ENCODE assay signal across 21 cellular contexts in genomic region chr12:95637010-95637409, GRCh38.
"Had no signal": no experiment of that assay in that cellular context is flagged by ENCODE, and none has a peak within 500 bp of the region (broad histone marks: within the 10 kb centered on the region; RNA-seq: fewer than 3 reads in every experiment).

No MANE protein-coding gene starts in this region.

- H3K4me1 Mint-ChIP-seq: activated CD8-positive, alpha-beta memory T cell treated with anti-CD3 and anti-CD28 coated beads, Interleukin-2, amount 10 ng/mL, durations not matched to agents 7 days and 5 days; memory B cell; natural killer cell; T-cell had no signal

- H3K27me3 ChIP-seq: adrenal gland, spleen, upper lobe of right lung had no signal

- H3K36me3 ChIP-seq: adrenal gland, left ventricle myocardium inferior, neutrophil, spleen, thoracic aorta, upper lobe of right lung had no signal

- H3K4me3 Mint-ChIP-seq: activated CD8-positive, alpha-beta memory T cell treated with anti-CD3 and anti-CD28 coated beads, Interleukin-2, amount 10 ng/mL, durations not matched to agents 7 days and 5 days; memory B cell; natural killer cell; stimulated activated naive CD8-positive, alpha-beta T cell treated with anti-CD3 and anti-CD28 coated beads, Interleukin-15, Interleukin-2, amounts not matched to agents 100 ng/mL and 50 ng/mL, for 24 hours; T-cell had no signal

- H3K4me1 ChIP-seq: spleen had no signal

- H3K9me3 ChIP-seq: adrenal gland, left ventricle myocardium inferior, neutrophil, thoracic aorta, upper lobe of right lung had no signal

- DNase-seq: activated CD4-positive, alpha-beta T cell treated with anti-CD3 and anti-CD28 coated beads, Interleukin-2, amount 50 U/mL, for 4 hours; activated CD4-positive, CD25-positive, alpha-beta regulatory T cell treated with anti-CD3 and anti-CD28 coated beads, Interleukin-2, amount 50 U/mL, for 72 hours; activated CD8-positive, alpha-beta memory T cell treated with anti-CD3 and anti-CD28 coated beads, Interleukin-2, amount 10 ng/mL, durations not matched to agents 7 days and 5 days; activated naive CD4-positive, alpha-beta T cell treated with anti-CD3 and anti-CD28 coated beads, Interleukin-2, amount 50 U/mL, for 16 hours; activated T-cell treated with anti-CD3 and anti-CD28 coated beads, Interleukin-2, amount 50 U/mL, for 1 hour; adrenal gland; central memory CD4-positive, alpha-beta T cell; foreskin melanocyte; left ventricle myocardium inferior; natural killer cell; right cardiac atrium; spleen; T-cell; T1000; upper lobe of right lung had no signal

- ATAC-seq: activated CD8-positive, alpha-beta memory T cell treated with anti-CD3 and anti-CD28 coated beads, Interleukin-2, amount 10 ng/mL, durations not matched to agents 7 days and 5 days; natural killer cell; right cardiac atrium; T-cell; upper lobe of right lung had no signal

- H3K4me3 ChIP-seq: adrenal gland, coronary artery, left ventricle myocardium inferior, spleen, thoracic aorta, upper lobe of right lung had no signal

- H3K27me3 Mint-ChIP-seq: activated CD8-positive, alpha-beta memory T cell treated with anti-CD3 and anti-CD28 coated beads, Interleukin-2, amount 10 ng/mL, durations not matched to agents 7 days and 5 days; progenitor cell of endocrine pancreas; stimulated activated naive CD8-positive, alpha-beta T cell treated with anti-CD3 and anti-CD28 coated beads, Interleukin-15, Interleukin-2, amounts not matched to agents 100 ng/mL and 50 ng/mL, for 24 hours; T-cell had no signal

- H3K27ac ChIP-seq: adrenal gland, coronary artery, left ventricle myocardium inferior, neutrophil, spleen, thoracic aorta, upper lobe of right lung had no signal

- H3K9me3 Mint-ChIP-seq: memory B cell; natural killer cell; stimulated activated naive CD8-positive, alpha-beta T cell treated with anti-CD3 and anti-CD28 coated beads, Interleukin-15, Interleukin-2, amounts not matched to agents 100 ng/mL and 50 ng/mL, for 24 hours had no signal

- H3K27ac Mint-ChIP-seq: activated CD8-positive, alpha-beta memory T cell treated with anti-CD3 and anti-CD28 coated beads, Interleukin-2, amount 10 ng/mL, durations not matched to agents 7 days and 5 days; memory B cell; natural killer cell; progenitor cell of endocrine pancreas; stimulated activated naive CD8-positive, alpha-beta T cell treated with anti-CD3 and anti-CD28 coated beads, Interleukin-15, Interleukin-2, amounts not matched to agents 100 ng/mL and 50 ng/mL, for 24 hours; T-cell had no signal

- H3K36me3 Mint-ChIP-seq: activated CD8-positive, alpha-beta memory T cell treated with anti-CD3 and anti-CD28 coated beads, Interleukin-2, amount 10 ng/mL, durations not matched to agents 7 days and 5 days; memory B cell; natural killer cell; T-cell had no signal
